In genomic region chr2:130609255-130609920, GRCh38 we compare ENCODE assay signal across 4 cellular contexts. TPM values are rescaled to one million over a fixed set of nuclear protein-coding genes. Genes with fewer than 3 reads are reported as not detected.
"Had no signal": no experiment of that assay in that cellular context is flagged by ENCODE, and none has a peak within 500 bp of the region (broad histone marks: within the 10 kb centered on the region; RNA-seq: fewer than 3 reads in every experiment).

No MANE protein-coding gene starts in this region.

RNA-seq across cellular contexts. Expression of gene POTEJ, which starts 1.9 kb away (rescaled TPM):
- total RNA-seq: H4, H7, HT-29 had no signal
- polyA plus RNA-seq: IgD-negative memory B cell had no signal

RNA-seq across cellular contexts. Expression of gene CFC1, which starts 10.0 kb away (rescaled TPM):
- total RNA-seq: HT-29 had no signal
- polyA plus RNA-seq: IgD-negative memory B cell had no signal
